28 cellular contexts compared by ENCODE assay signal in genomic region chr2:105071379-105071778, GRCh38.
"Had no signal": no experiment of that assay in that cellular context is flagged by ENCODE, and none has a peak within 500 bp of the region (broad histone marks: within the 10 kb centered on the region; RNA-seq: fewer than 3 reads in every experiment).

No MANE protein-coding gene starts in this region.

- H3K4me3 Mint-ChIP-seq: activated CD4-positive, alpha-beta memory T cell treated with anti-CD3 and anti-CD28 coated beads for 36 hours; activated CD4-positive, alpha-beta T cell treated with anti-CD3 and anti-CD28 coated beads for 36 hours; activated CD4-positive, alpha-beta T cell treated with anti-CD3 and anti-CD28 coated beads, Interleukin-2, amount 10 ng/mL, durations not matched to agents 24 days and 14 days; activated CD8-positive, alpha-beta T cell treated with anti-CD3 and anti-CD28 coated beads, Interleukin-2, amount 10 ng/mL, durations not matched to agents 7 days and 5 days; activated naive CD8-positive, alpha-beta T cell; activated T-cell treated with anti-CD3 and anti-CD28 coated beads, Interleukin-2, amount 50 U/mL, for 4 hours; activated T-helper 17 cell treated with anti-CD3 and anti-CD28 coated beads, Interleukin-2, amount 50 U/mL, for 72 hours; dendritic cell treated with granulocyte-macrophage colony-stimulating factor and Interleukin-4, amounts not matched to agents 40 ng/mL and 50 ng/mL, for 4 days; T-helper 17 cell; T-helper 2 cell treated with Interferon-gamma antibody and Interleukin-4, amounts not matched to agents 5 μg/mL and 100 μg/mL, for 36 hours had no signal

- H3K9me3 Mint-ChIP-seq: activated CD4-positive, alpha-beta memory T cell treated with anti-CD3 and anti-CD28 coated beads for 36 hours; activated CD4-positive, alpha-beta T cell treated with anti-CD3 and anti-CD28 coated beads, Interleukin-2, amount 10 ng/mL, durations not matched to agents 24 days and 14 days; activated T-cell treated with anti-CD3 and anti-CD28 coated beads, Interleukin-2, amount 50 U/mL, for 4 hours; activated T-helper 17 cell treated with anti-CD3 and anti-CD28 coated beads, Interleukin-2, amount 50 U/mL, for 72 hours; dendritic cell treated with granulocyte-macrophage colony-stimulating factor and Interleukin-4, amounts not matched to agents 40 ng/mL and 50 ng/mL, for 4 days; T-helper 2 cell treated with Interferon-gamma antibody and Interleukin-4, amounts not matched to agents 5 μg/mL and 100 μg/mL, for 36 hours had no signal

- DNase-seq: activated CD4-positive, CD25-positive, alpha-beta regulatory T cell; activated CD4-positive, CD25-positive, alpha-beta regulatory T cell treated with anti-CD3 and anti-CD28 coated beads, Interleukin-2, amount 50 U/mL, for 72 hours; activated effector memory CD4-positive, alpha-beta T cell treated with Interleukin-2 at 50 U/mL for 16 hours; activated naive CD4-positive, alpha-beta T cell treated with anti-CD3 and anti-CD28 coated beads, Interleukin-2, amount 50 U/mL, for 16 hours; activated naive CD4-positive, alpha-beta T cell treated with Interleukin-2 at 50 U/mL for 16 hours; activated T-cell treated with anti-CD3 and anti-CD28 coated beads, Interleukin-2, amount 50 U/mL, for 4 hours; amniotic stem cell; anterior cingulate cortex; brain microvascular endothelial cell; colonic mucosa; dorsolateral prefrontal cortex; effector memory CD4-positive, alpha-beta T cell; erythroblast; foreskin keratinocyte; gastrocnemius medialis; glutamatergic neuron; heart left ventricle; T-helper 17 cell; T1000 had no signal

- H3K4me1 ChIP-seq: colonic mucosa, esophagus muscularis mucosa, foreskin keratinocyte, gastrocnemius medialis had no signal

- H3K36me3 ChIP-seq: brain microvascular endothelial cell, colonic mucosa, gastrocnemius medialis had no signal

- ATAC-seq: foreskin keratinocyte, gastrocnemius medialis, heart left ventricle, T-helper 17 cell had no signal

- H3K9me3 ChIP-seq: colonic mucosa, esophagus muscularis mucosa, gastrocnemius medialis, heart left ventricle had no signal

- H3K4me3 ChIP-seq: colonic mucosa, dorsolateral prefrontal cortex, esophagus muscularis mucosa, gastrocnemius medialis, heart left ventricle had no signal

- H3K27ac Mint-ChIP-seq: activated CD4-positive, alpha-beta memory T cell treated with anti-CD3 and anti-CD28 coated beads for 36 hours; activated CD4-positive, alpha-beta T cell treated with anti-CD3 and anti-CD28 coated beads for 36 hours; activated CD4-positive, alpha-beta T cell treated with anti-CD3 and anti-CD28 coated beads, Interleukin-2, amount 10 ng/mL, durations not matched to agents 24 days and 14 days; activated CD8-positive, alpha-beta T cell treated with anti-CD3 and anti-CD28 coated beads, Interleukin-2, amount 10 ng/mL, durations not matched to agents 7 days and 5 days; activated naive CD8-positive, alpha-beta T cell; activated T-helper 17 cell treated with anti-CD3 and anti-CD28 coated beads, Interleukin-2, amount 50 U/mL, for 72 hours; dendritic cell treated with granulocyte-macrophage colony-stimulating factor and Interleukin-4, amounts not matched to agents 40 ng/mL and 50 ng/mL, for 4 days; T-helper 17 cell; T-helper 2 cell treated with Interferon-gamma antibody and Interleukin-4, amounts not matched to agents 5 μg/mL and 100 μg/mL, for 36 hours had no signal

- H3K27me3 ChIP-seq: brain microvascular endothelial cell, colonic mucosa, dorsolateral prefrontal cortex, esophagus muscularis mucosa, foreskin keratinocyte, gastrocnemius medialis, heart left ventricle had no signal

- H3K27me3 Mint-ChIP-seq: activated CD4-positive, alpha-beta memory T cell treated with anti-CD3 and anti-CD28 coated beads for 36 hours; activated CD4-positive, alpha-beta T cell treated with anti-CD3 and anti-CD28 coated beads for 36 hours; activated CD4-positive, alpha-beta T cell treated with anti-CD3 and anti-CD28 coated beads, Interleukin-2, amount 10 ng/mL, durations not matched to agents 24 days and 14 days; activated naive CD8-positive, alpha-beta T cell; activated T-helper 17 cell treated with anti-CD3 and anti-CD28 coated beads, Interleukin-2, amount 50 U/mL, for 72 hours; dendritic cell treated with granulocyte-macrophage colony-stimulating factor and Interleukin-4, amounts not matched to agents 40 ng/mL and 50 ng/mL, for 4 days; T-helper 17 cell had no signal

- H3K27ac ChIP-seq: brain microvascular endothelial cell, colonic mucosa, dorsolateral prefrontal cortex, esophagus muscularis mucosa, foreskin keratinocyte, gastrocnemius medialis, heart left ventricle had no signal
